In genomic region chr13:33016414-33017409, GRCh38 we compare ENCODE assay signal across 1 cellular context.
A peak's percentile ranks its signal among the peaks of the same experiment; 100 is the strongest.
TF ChIP-seq lines count a peak whose summit lies in the region.

KL (plus strand) TSS chr13:33016423; CDS start chr13:33016441, 18 bp downstream.

TF ChIP-seq in H1, 55 proteins besides CTCF, POLR2A, EP300 and RAD21 (continued from another document):
- TF ChIP-seq SUZ12 (IDR thresholded peaks at IDR 0.05; ENCODE audit: low read length) (peak; percentile 74; the same call in 1 of the 2 replicates), ASH2L (IDR thresholded peaks at IDR 0.05; ENCODE audit: low read length) (peak; percentile 50)
- TF ChIP-seq, protein P1, sequence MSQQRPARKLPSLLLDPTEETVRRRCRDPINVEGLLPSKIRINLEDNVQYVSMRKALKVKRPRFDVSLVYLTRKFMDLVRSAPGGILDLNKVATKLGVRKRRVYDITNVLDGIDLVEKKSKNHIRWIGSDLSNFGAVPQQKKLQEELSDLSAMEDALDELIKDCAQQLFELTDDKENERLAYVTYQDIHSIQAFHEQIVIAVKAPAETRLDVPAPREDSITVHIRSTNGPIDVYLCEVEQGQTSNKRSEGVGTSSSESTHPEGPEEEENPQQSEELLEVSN (IDR thresholded peaks at IDR 0.05): peak; percentile 27; the same call in 1 of the 2 replicates
